Comparison of ENCODE assay signal across 17 cellular contexts in the genomic region with DNA sequence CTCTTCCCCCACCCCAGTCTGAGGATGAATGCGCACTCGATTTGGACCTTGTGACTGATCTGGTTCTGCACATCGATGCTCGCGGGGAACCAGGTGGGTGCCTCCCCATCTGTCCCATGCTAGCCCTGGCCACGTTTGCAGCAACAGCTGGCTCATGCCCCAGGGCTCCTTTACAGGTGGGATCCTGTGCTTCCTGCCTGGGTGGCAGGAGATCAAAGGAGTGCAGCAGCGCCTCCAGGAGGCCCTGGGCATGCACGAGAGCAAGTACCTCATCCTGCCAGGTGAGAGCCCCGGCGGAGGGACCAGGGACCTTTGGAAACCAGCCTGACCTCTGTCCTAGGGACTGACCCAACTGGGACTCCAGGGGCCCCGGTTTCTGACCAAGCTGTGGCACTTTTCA. TPM values are rescaled to one million over a fixed set of nuclear protein-coding genes. Genes with fewer than 3 reads are reported as not detected.
A peak's percentile ranks its signal among the peaks of the same experiment; 100 is the strongest.
DNase-seq lines count a peak whose midpoint lies in the region; ATAC-seq and TF ChIP-seq lines count a peak whose summit lies in the region.
"Had no signal": no experiment of that assay in that cellular context is flagged by ENCODE, and none has a peak within 500 bp of the region (broad histone marks: within the 10 kb centered on the region; RNA-seq: fewer than 3 reads in every experiment).

No MANE protein-coding gene starts in this region.

- H3K9me3 ChIP-seq in Caco-2 (no peaks in the 10 kb centered on the region), H9 (ENCODE audit: control insufficient read depth, low read depth, low read length) (no peaks in the 10 kb centered on the region), ovary (no peaks in the 10 kb centered on the region)
- H3K9me3 ChIP-seq: HAP-1, MG63 had no signal

- intact Hi-C loops in Caco-2 (cut with micrococcal nuclease; ENCODE audit: unreplicated experiment) = no loop called here
- intact Hi-C loops in ovary (cut with DNase I) = loop anchor here in 2 of 4 donors (5.0 to 10.0 kb wide), 2 partner anchors 135 to 308 kb away; no protein-coding TSS in a partner anchor

- H3K27me3 Mint-ChIP-seq in Caco-2 (ENCODE audit: insufficient read depth, unreplicated experiment) = no peaks in the 10 kb centered on the region
- no peaks in the 10 kb centered on the region for H3K27me3 Mint-ChIP-seq in H9 (ENCODE audit: low read depth)
- H3K27me3 Mint-ChIP-seq: CD8-positive, alpha-beta memory T cell had no signal

- H3K9ac ChIP-seq in H9 (ENCODE audit: extremely low read depth, insufficient read length, low read length) = no peak overlapping the region

- H2BK12ac ChIP-seq in H9 (ENCODE audit: insufficient read length, low read depth, low read length) = no peak overlapping the region

- DNase-seq in Caco-2 = no peak
- peak; percentile 66 for DNase-seq in H9
- DNase-seq in iPS-NIHi7 (ENCODE audit: extremely low spot score) = peak; percentile 71
- no peak for DNase-seq in ovary
- DNase-seq: CD8-positive, alpha-beta memory T cell; DMS 273 treated with DMSO at 0.1 percent for 48 hours; MG63; NCI-H1092 treated with DMSO at 0.1 percent for 48 hours; NCI-H1694; NCI-H2107; NCI-H226; NCI-H526 had no signal

- H3K23me2 ChIP-seq in H9 (ENCODE audit: insufficient read length, low read depth, low read length, poor library complexity, severe bottlenecking) = no peaks in the 10 kb centered on the region

- H4K8ac ChIP-seq in H9 (replicated peaks; ENCODE audit: insufficient read length, low read depth, low read length) = no peak overlapping the region

- no peak overlapping the region for H2BK5ac ChIP-seq in H9 (ENCODE audit: insufficient read length, low read length)

- TF ChIP-seq POLR2A in ovary (IDR thresholded peaks at IDR 0.05) = no peak

- no peaks in the 10 kb centered on the region for H3K79me2 ChIP-seq in H9 (ENCODE audit: insufficient read depth, low read length)

- no peak for TF ChIP-seq CTCF in Caco-2 (IDR thresholded peaks at IDR 0.05; ENCODE audit: insufficient read depth in 1 of 2, low read depth in 1 of 2, low read length in 1 of 2, severe bottlenecking in 1 of 2, unreplicated experiment in 1 of 2)
- peak; percentile 35; the same call in 2 of the 3 replicates for TF ChIP-seq CTCF in H9 (conservative IDR thresholded peaks at IDR 0.05)
- no peak for TF ChIP-seq CTCF in ovary (IDR thresholded peaks at IDR 0.05)

- H2BK120ac ChIP-seq in H9 (ENCODE audit: low read depth, low read length, poor library complexity, severe bottlenecking) = no peak overlapping the region

- H3K4me3 ChIP-seq in Caco-2 (ENCODE audit: low read depth, low read length) (no peak overlapping the region), ovary (no peak overlapping the region)
- H3K4me3 ChIP-seq: HAP-1, MG63 had no signal

- H3K27me3 ChIP-seq in Caco-2 (replicated peaks; ENCODE audit: control insufficient read depth, insufficient read depth, low read length) = no peaks in the 10 kb centered on the region
- no peaks in the 10 kb centered on the region for H3K27me3 ChIP-seq in H9 (ENCODE audit: insufficient read depth, low read length)
- H3K27me3 ChIP-seq in ovary = no peaks in the 10 kb centered on the region
- H3K27me3 ChIP-seq: MG63 had no signal

- H3K4me1 ChIP-seq in Caco-2 (0 out of 2 replicates have a peak, but pooled peaks cover 8% of the 10 kb centered on the region), H9 (ENCODE audit: insufficient read depth, low read length) (no peaks in the 10 kb centered on the region), ovary (ENCODE audit: insufficient read depth) (no peaks in the 10 kb centered on the region)
- H3K4me1 ChIP-seq: HAP-1 had no signal

- H3K9me3 Mint-ChIP-seq in Caco-2 (ENCODE audit: unreplicated experiment) (no peaks in the 10 kb centered on the region), H9 (no peaks in the 10 kb centered on the region; a peak in 1 of 5 replicates)
- H3K9me3 Mint-ChIP-seq: CD8-positive, alpha-beta memory T cell had no signal

- H3K4me3 Mint-ChIP-seq in Caco-2 (ENCODE audit: unreplicated experiment) (no peak overlapping the region), H9 (no peak overlapping the region)
- H3K4me3 Mint-ChIP-seq: CD8-positive, alpha-beta memory T cell had no signal

- peaks cover 97% of the 10 kb centered on the region for H3K36me3 Mint-ChIP-seq in Caco-2 (ENCODE audit: insufficient read depth, unreplicated experiment)
- peaks cover 60 to 96% (median 84%) of the 10 kb centered on the region in 3 experiments for H3K36me3 Mint-ChIP-seq in H9 (ENCODE audit: insufficient read depth in 1 of 3, low read depth in 3 of 3)

- H3K27ac ChIP-seq in H9 (ENCODE audit: insufficient read length, low read depth, low read length) (no peak overlapping the region), angular gyrus (ENCODE audit: low read depth, low read length) (peak overlapping the region; percentile 22), ovary (no peak overlapping the region)
- H3K27ac ChIP-seq: HL-60 had no signal

- TF ChIP-seq EP300 in ovary (IDR thresholded peaks at IDR 0.05) = no peak

- no peak overlapping the region for H3K14ac ChIP-seq in H9 (ENCODE audit: insufficient read depth, low read length)

- no peak overlapping the region for H3K56ac ChIP-seq in H9 (ENCODE audit: insufficient read length, low read depth, low read length)

- H3K23ac ChIP-seq in H9 (ENCODE audit: insufficient read length, low read depth, low read length) = no peak overlapping the region

- no peak overlapping the region for H3K4ac ChIP-seq in H9 (ENCODE audit: low read depth, low read length)

- POLR2A ChIA-PET in Caco-2 (lab: Charles Lee) = no interaction called here

- CTCF ChIA-PET in Caco-2 (lab: Charles Lee) = no interaction called here

- H3K4me2 ChIP-seq in H9 (ENCODE audit: insufficient read depth, insufficient read length, low read length) = no peak overlapping the region

- no peak overlapping the region for H2AFZ ChIP-seq in H9 (ENCODE audit: low read length)

- peak overlapping the region; percentile 35 for H3K27ac Mint-ChIP-seq in Caco-2 (ENCODE audit: unreplicated experiment)
- peak overlapping the region in 2 of 3 experiments; percentile 20 to 82; a peak in 2 of 7 replicates for H3K27ac Mint-ChIP-seq in H9

- H3K36me3 ChIP-seq in Caco-2 (ENCODE audit: control insufficient read depth, insufficient read depth, low read length) = peaks cover 3% of the 10 kb centered on the region
- no peaks in the 10 kb centered on the region for H3K36me3 ChIP-seq in ovary

- BruUV-seq in Caco-2 (replicated peaks; lab: Mats Ljungman, UMichigan) = no TSS peak

- no peak for ATAC-seq in HG03045 (IDR thresholded peaks at IDR 0.05; ENCODE audit: unreplicated experiment)
- ATAC-seq in GM19035 (IDR thresholded peaks at IDR 0.05; ENCODE audit: unreplicated experiment) = no peak

- no peaks in the 10 kb centered on the region for H3K79me1 ChIP-seq in H9 (ENCODE audit: insufficient read depth, low read depth, low read length, poor library complexity, severe bottlenecking)

- no peak overlapping the region for H2AK5ac ChIP-seq in H9 (ENCODE audit: insufficient read length, low read length)

- WGBS in H9 (ENCODE audit: extremely low coverage, insufficient read length, low lambda C conversion rate) = no CpG with 5 or more reads among the region's 11 CpGs
- WGBS in ovary, 3 donors = 78 to 81% (median 81%) methylated on average over 11 of the region's 11 CpGs

- H2BK15ac ChIP-seq in H9 (ENCODE audit: low read depth, low read length) = no peak overlapping the region

- no peak overlapping the region for H3K18ac ChIP-seq in H9 (ENCODE audit: insufficient read length, low read depth, low read length)

- H4K91ac ChIP-seq in H9 (ENCODE audit: insufficient read length, low read depth, low read length) = no peak overlapping the region

- H3K4me1 Mint-ChIP-seq in Caco-2 (ENCODE audit: low read depth, unreplicated experiment) (peaks cover 5% of the 10 kb centered on the region), H9 (peaks cover 8 to 22% of the 10 kb centered on the region in 2 experiments)
- H3K4me1 Mint-ChIP-seq: CD8-positive, alpha-beta memory T cell had no signal

- no peak overlapping the region for H2BK20ac ChIP-seq in H9 (ENCODE audit: low read depth, low read length, poor library complexity, severe bottlenecking)

- H4K20me1 ChIP-seq in H9 (ENCODE audit: control insufficient read depth, insufficient read depth, insufficient read length) = no peaks in the 10 kb centered on the region

- H3T11ph ChIP-seq in H9 (ENCODE audit: low read length) = no peak overlapping the region

- no peak overlapping the region for H4K5ac ChIP-seq in H9 (ENCODE audit: insufficient read length, low read depth, low read length)

RNA-seq across cellular contexts. Expression of gene DHX30, which starts 44.3 kb away (rescaled TPM):
- total RNA-seq in Caco-2 (2022) (71.8 and 75.7 TPM in 2 replicates), H9 (2021) (107 TPM in 2 replicates), ovary (10 to 100 TPM; 48.0 to 66.8 (median 60.3) TPM)
- polyA plus RNA-seq in ovary = 10 to 100 TPM; 19.5 to 44.5 TPM

Comparison
In these comparisons a context has a peak if more than half of its experiments do, and no peak if none do; other contexts are left out.
1. DNase-seq: peak in H9 (single experiment) and iPS-NIHi7 (single experiment); none in Caco-2 (0 of 2) and ovary (0 of 5).